34 cellular contexts compared by ENCODE assay signal in genomic region chr1:38327559-38327973, GRCh38.
DNase-seq lines count a peak whose midpoint lies in the region; ATAC-seq, FAIRE-seq and TF ChIP-seq lines count a peak whose summit lies in the region.
"Had no signal": no experiment of that assay in that cellular context is flagged by ENCODE, and none has a peak within 500 bp of the region (broad histone marks: within the 10 kb centered on the region; RNA-seq: fewer than 3 reads in every experiment).

No MANE protein-coding gene starts in this region.

- H3K9me3 Mint-ChIP-seq in activated CD4-positive, alpha-beta T cell treated with anti-CD3 and anti-CD28 coated beads, Interleukin-2, amount 10 ng/mL, durations not matched to agents 24 days and 14 days, result no peaks in the 10 kb centered on the region
- no peaks in the 10 kb centered on the region for H3K9me3 Mint-ChIP-seq in activated CD4-positive, alpha-beta memory T cell treated with anti-CD3 and anti-CD28 coated beads, Interleukin-2, amount 10 ng/mL, durations not matched to agents 7 days and 5 days
- H3K9me3 Mint-ChIP-seq: activated T-helper 2 cell treated with anti-CD3 and anti-CD28 coated beads, Interferon-gamma antibody, Interleukin-2, Interleukin-4, amounts not matched to agents 10 μg/mL and 5 μg/mL and 100 μg/mL, durations not matched to agents 14 hours and 24 hours and 36 hours; CD4-positive, alpha-beta T cell had no signal

- H3K27me3 ChIP-seq in K562 (ENCODE audit: control insufficient read depth in 2 of 2, insufficient read depth in 2 of 2, low read length in 2 of 2), result peaks cover 7 to 17% of the 10 kb centered on the region in 2 experiments; a peak in 4 of 5 replicates
- H3K27me3 ChIP-seq in lower lobe of right lung (ENCODE audit: low read depth), result no peaks in the 10 kb centered on the region
- no peaks in the 10 kb centered on the region for H3K27me3 ChIP-seq in upper lobe of right lung
- H3K27me3 ChIP-seq: right lobe of liver, tibial nerve had no signal

- H3K36me3 ChIP-seq in K562 (ENCODE audit: control insufficient read depth, insufficient read depth, low read length) (no peaks in the 10 kb centered on the region), lower lobe of right lung (no peaks in the 10 kb centered on the region), upper lobe of right lung (no peaks in the 10 kb centered on the region)
- H3K36me3 ChIP-seq: MG63, right lobe of liver, tibial nerve had no signal

- H3K79me2 ChIP-seq in K562 (ENCODE audit: control insufficient read depth, insufficient read depth, low read length), result no peaks in the 10 kb centered on the region

- H3K27ac ChIP-seq in K562 (ENCODE audit: extremely low read depth, low read depth, low read length), result no peak overlapping the region
- H3K27ac ChIP-seq in lower lobe of right lung, result no peak overlapping the region
- H3K27ac ChIP-seq in upper lobe of right lung, result no peak overlapping the region
- H3K27ac ChIP-seq: neutrophil, right lobe of liver, VCaP had no signal

- H3K4me1 ChIP-seq in K562 (replicated peaks in 1 of 2; ENCODE audit: control insufficient read depth in 2 of 2, insufficient read depth in 2 of 2, low read length in 2 of 2), result no peaks in the 10 kb centered on the region; a peak in 2 of 5 replicates
- no peaks in the 10 kb centered on the region for H3K4me1 ChIP-seq in lower lobe of right lung
- no peaks in the 10 kb centered on the region for H3K4me1 ChIP-seq in upper lobe of right lung
- H3K4me1 ChIP-seq: right lobe of liver had no signal

- no peaks in the 10 kb centered on the region; the same call in 1 of the 2 replicates for H4K20me1 ChIP-seq in K562 (replicated peaks; ENCODE audit: control insufficient read depth, insufficient read depth, low read length)

- no peaks in the 10 kb centered on the region for H3K36me3 Mint-ChIP-seq in activated CD4-positive, alpha-beta T cell treated with anti-CD3 and anti-CD28 coated beads, Interleukin-2, amount 10 ng/mL, durations not matched to agents 24 days and 14 days (ENCODE audit: low read depth)
- no peaks in the 10 kb centered on the region for H3K36me3 Mint-ChIP-seq in activated CD4-positive, alpha-beta memory T cell treated with anti-CD3 and anti-CD28 coated beads, Interleukin-2, amount 10 ng/mL, durations not matched to agents 7 days and 5 days (ENCODE audit: low read depth)

- H3K27ac Mint-ChIP-seq in activated CD4-positive, alpha-beta T cell treated with anti-CD3 and anti-CD28 coated beads, Interleukin-2, amount 10 ng/mL, durations not matched to agents 24 days and 14 days, result no peak overlapping the region
- no peak overlapping the region for H3K27ac Mint-ChIP-seq in activated CD4-positive, alpha-beta memory T cell treated with anti-CD3 and anti-CD28 coated beads, Interleukin-2, amount 10 ng/mL, durations not matched to agents 7 days and 5 days
- H3K27ac Mint-ChIP-seq: activated CD4-positive, alpha-beta T cell treated with anti-CD3 and anti-CD28 coated beads for 36 hours; activated T-helper 2 cell treated with anti-CD3 and anti-CD28 coated beads, Interferon-gamma antibody, Interleukin-2, Interleukin-4, amounts not matched to agents 10 μg/mL and 5 μg/mL and 100 μg/mL, durations not matched to agents 14 hours and 24 hours and 36 hours; CD4-positive, alpha-beta T cell; HFFc6; progenitor cell of endocrine pancreas had no signal

- in situ Hi-C loops in K562 (cut with MboI), result no loop called here

- POLR2A ChIA-PET in K562 (lab: Yijun Ruan, JAX), result interaction anchor here (0.7 to 1.1 kb wide), 2 partner anchors 246 to 249 kb away, joined by 3 to 4 read pairs; no protein-coding TSS in a partner anchor
- POLR2A ChIA-PET in activated CD4-positive, alpha-beta memory T cell treated with anti-CD3 and anti-CD28 coated beads, Interleukin-2, amount 10 ng/mL, durations not matched to agents 7 days and 5 days (lab: Charles Lee), result no interaction called here

- no peaks in the 10 kb centered on the region for H3K4me1 Mint-ChIP-seq in activated CD4-positive, alpha-beta T cell treated with anti-CD3 and anti-CD28 coated beads, Interleukin-2, amount 10 ng/mL, durations not matched to agents 24 days and 14 days
- no peaks in the 10 kb centered on the region for H3K4me1 Mint-ChIP-seq in activated CD4-positive, alpha-beta memory T cell treated with anti-CD3 and anti-CD28 coated beads, Interleukin-2, amount 10 ng/mL, durations not matched to agents 7 days and 5 days
- H3K4me1 Mint-ChIP-seq: activated CD4-positive, alpha-beta T cell treated with anti-CD3 and anti-CD28 coated beads for 36 hours had no signal

- H3K9ac ChIP-seq in K562 (ENCODE audit: insufficient read depth in 1 of 2, low read depth in 2 of 2, low read length in 2 of 2), result no peak overlapping the region

- TF ChIP-seq POLR2A in K562 (conservative IDR thresholded peaks at IDR 0.05), result no peak

- ATAC-seq in K562, result no peak
- peak; percentile 67 to 71 for ATAC-seq in lower lobe of right lung
- ATAC-seq in upper lobe of right lung, result peak; percentile 72
- no peak for ATAC-seq in GM18520 (IDR thresholded peaks at IDR 0.05; ENCODE audit: unreplicated experiment)
- ATAC-seq: activated CD4-positive, alpha-beta T cell treated with anti-CD3 and anti-CD28 coated beads for 36 hours; left lobe of liver; right lobe of liver had no signal

- H3K4me2 ChIP-seq in K562 (ENCODE audit: insufficient read depth, low read length), result no peak overlapping the region

- peak; percentile 39 for DNase-seq in activated CD4-positive, alpha-beta T cell treated with anti-CD3 and anti-CD28 coated beads, Interleukin-2, amount 10 ng/mL, durations not matched to agents 24 days and 14 days
- DNase-seq in activated CD4-positive, alpha-beta T cell treated with anti-CD3 and anti-CD28 coated beads, Interleukin-2, amount 50 U/mL, for 4 hours, result no peak
- no peak for DNase-seq in K562 (ENCODE audit: extremely low read depth in 1 of 4, low spot score in 3 of 4)
- peak; percentile 49 for DNase-seq in lower lobe of right lung
- DNase-seq in upper lobe of right lung, result no peak
- DNase-seq in activated CD4-positive, alpha-beta memory T cell treated with anti-CD3 and anti-CD28 coated beads, Interleukin-2, amount 10 ng/mL, durations not matched to agents 7 days and 5 days, result no peak
- DNase-seq in iPS-NIHi7 (ENCODE audit: extremely low spot score), result no peak
- DNase-seq: activated CD4-positive, alpha-beta T cell treated with anti-CD3 and anti-CD28 coated beads for 36 hours; activated CD8-positive, alpha-beta memory T cell treated with anti-CD3 and anti-CD28 coated beads for 24 hours; activated naive CD4-positive, alpha-beta T cell treated with anti-CD3 and anti-CD28 coated beads, Interleukin-2, amount 50 U/mL, for 16 hours; activated T-cell treated with anti-CD3 and anti-CD28 coated beads for 4 hours; amniotic stem cell; CD4-positive, alpha-beta T cell; effector CD4-positive, alpha-beta T cell; GDM1; HFFc6; MG63; naive B cell; NCI-H1105; NCI-H1930; NCI-H526 treated with DMSO at 0.1 percent for 48 hours; right lobe of liver; SHP77 treated with DMSO at 0.1 percent for 48 hours; T-helper 9 cell had no signal

- intact Hi-C loops in activated CD4-positive, alpha-beta T cell treated with anti-CD3 and anti-CD28 coated beads, Interleukin-2, amount 10 ng/mL, durations not matched to agents 24 days and 14 days (cut with micrococcal nuclease), result no loop called here
- intact Hi-C loops in K562 (cut with micrococcal nuclease) (no loop called here), lower lobe of right lung (cut with DNase I) (no loop called here), upper lobe of right lung (cut with DNase I) (no loop called here)

- no peak overlapping the region for H2AFZ ChIP-seq in K562 (ENCODE audit: low read depth, low read length)

- H3K9me1 ChIP-seq in K562 (ENCODE audit: control insufficient read depth, insufficient read depth, low read length), result no peaks in the 10 kb centered on the region

- H3K9me3 ChIP-seq in K562 (replicated peaks; ENCODE audit: control insufficient read depth, insufficient read depth, low read depth, low read length), result no peaks in the 10 kb centered on the region
- H3K9me3 ChIP-seq in lower lobe of right lung, result no peaks in the 10 kb centered on the region
- H3K9me3 ChIP-seq in upper lobe of right lung, result no peaks in the 10 kb centered on the region
- H3K9me3 ChIP-seq: MG63, neutrophil, right lobe of liver, tibial nerve had no signal

- FAIRE-seq in K562 (lab: Jason Lieb, UNC), result no peak
- FAIRE-seq: colon, HTR-8/SVneo, RCC 7860 had no signal

- peaks cover 11% of the 10 kb centered on the region for H3K27me3 Mint-ChIP-seq in activated CD4-positive, alpha-beta T cell treated with anti-CD3 and anti-CD28 coated beads, Interleukin-2, amount 10 ng/mL, durations not matched to agents 24 days and 14 days
- peaks cover 9% of the 10 kb centered on the region for H3K27me3 Mint-ChIP-seq in activated CD4-positive, alpha-beta memory T cell treated with anti-CD3 and anti-CD28 coated beads, Interleukin-2, amount 10 ng/mL, durations not matched to agents 7 days and 5 days

- TF ChIP-seq CTCF in K562 (IDR thresholded peaks at IDR 0.05 in 2 of 3, conservative IDR thresholded peaks at IDR 0.05 in 1 of 3; ENCODE audit: insufficient read depth in 2 of 3, low read depth in 1 of 3, low read length in 3 of 3) (no peak), lower lobe of right lung (IDR thresholded peaks at IDR 0.05) (no peak), upper lobe of right lung (IDR thresholded peaks at IDR 0.05) (no peak)

- no peak overlapping the region for H3K4me3 ChIP-seq in K562
- H3K4me3 ChIP-seq in lower lobe of right lung, result no peak overlapping the region
- no peak overlapping the region for H3K4me3 ChIP-seq in upper lobe of right lung
- H3K4me3 ChIP-seq: MG63, right lobe of liver, tibial nerve had no signal

- no peak for TF ChIP-seq EP300 in K562 (IDR thresholded peaks at IDR 0.05; ENCODE audit: low read length)

- TF ChIP-seq RAD21 in K562 (CRISPR knock-in tag; conservative IDR thresholded peaks at IDR 0.05 in 1 of 2, IDR thresholded peaks at IDR 0.05 in 1 of 2), result no peak

- WGBS in K562 (ENCODE audit: insufficient coverage, low coverage, missing lambda C conversion rate), result 10% methylated on average over 2 of the region's 2 CpGs

- BruUV-seq in K562 (replicated peaks; lab: Mats Ljungman, UMichigan), result no TSS peak

- no peak overlapping the region for H3K4me3 Mint-ChIP-seq in activated CD4-positive, alpha-beta T cell treated with anti-CD3 and anti-CD28 coated beads, Interleukin-2, amount 10 ng/mL, durations not matched to agents 24 days and 14 days
- no peak overlapping the region for H3K4me3 Mint-ChIP-seq in activated CD4-positive, alpha-beta memory T cell treated with anti-CD3 and anti-CD28 coated beads, Interleukin-2, amount 10 ng/mL, durations not matched to agents 7 days and 5 days
- H3K4me3 Mint-ChIP-seq: activated CD4-positive, alpha-beta T cell treated with anti-CD3 and anti-CD28 coated beads for 36 hours; CD4-positive, alpha-beta T cell; HFFc6; naive B cell had no signal

- CTCF ChIA-PET in K562 (lab: Yijun Ruan, JAX; ENCODE audit: low intra/inter-chr PET ratio), result no interaction called here
- CTCF ChIA-PET in activated CD4-positive, alpha-beta memory T cell treated with anti-CD3 and anti-CD28 coated beads, Interleukin-2, amount 10 ng/mL, durations not matched to agents 7 days and 5 days (lab: Charles Lee), result no interaction called here

Comparison
In these comparisons a context has a peak if more than half of its experiments do, and no peak if none do; other contexts are left out.
1. DNase-seq: peak in activated CD4-positive, alpha-beta T cell treated with anti-CD3 and anti-CD28 coated beads, Interleukin-2, amount 10 ng/mL, durations not matched to agents 24 days and 14 days (single experiment) and lower lobe of right lung (single experiment); none in activated CD4-positive, alpha-beta T cell treated with anti-CD3 and anti-CD28 coated beads, Interleukin-2, amount 50 U/mL, for 4 hours (0 of 2), K562 (0 of 4), upper lobe of right lung (single experiment), activated CD4-positive, alpha-beta memory T cell treated with anti-CD3 and anti-CD28 coated beads, Interleukin-2, amount 10 ng/mL, durations not matched to agents 7 days and 5 days (single experiment) and iPS-NIHi7 (single experiment).
2. ATAC-seq: peak in lower lobe of right lung (2 of 2) and upper lobe of right lung (single experiment); none in K562 (single experiment) and GM18520 (single experiment).